In genomic region chr6:26322645-26323482, GRCh38 we compare ENCODE assay signal across 8 cellular contexts. TPM values are rescaled to one million over a fixed set of nuclear protein-coding genes. Genes with fewer than 3 reads are reported as not detected.
A peak's percentile ranks its signal among the peaks of the same experiment; 100 is the strongest.
DNase-seq lines count a peak whose midpoint lies in the region; ATAC-seq and TF ChIP-seq lines count a peak whose summit lies in the region.

No MANE protein-coding gene starts in this region.

- peak overlapping the region; percentile 86 for H3K4me3 Mint-ChIP-seq in activated T-cell treated with anti-CD3 and anti-CD28 coated beads, Interleukin-2, amount 50 U/mL, for 4 hours
- H3K4me3 Mint-ChIP-seq in neural crest cell, result peak overlapping the region; percentile 82

- peak overlapping the region; percentile 71 for H3K4me3 ChIP-seq in fibroblast of pulmonary artery (replicated peaks; ENCODE audit: low read depth, low read length)

- H3K36me3 Mint-ChIP-seq in activated T-cell treated with anti-CD3 and anti-CD28 coated beads, Interleukin-2, amount 50 U/mL, for 4 hours (ENCODE audit: insufficient read depth), result no peaks in the 10 kb centered on the region
- peaks cover 4% of the 10 kb centered on the region for H3K36me3 Mint-ChIP-seq in neural crest cell (ENCODE audit: low read depth)

- H3K9me3 Mint-ChIP-seq in activated T-cell treated with anti-CD3 and anti-CD28 coated beads, Interleukin-2, amount 50 U/mL, for 4 hours, result peaks cover 10% of the 10 kb centered on the region
- peaks cover 6% of the 10 kb centered on the region for H3K9me3 Mint-ChIP-seq in neural crest cell

- H3K27ac Mint-ChIP-seq in neural crest cell (ENCODE audit: unreplicated experiment), result no peak overlapping the region

- DNase-seq in NCI-H1436 (lab: John Stamatoyannopoulos, UW) (peak; percentile 73), NCI-H1436 treated with DMSO at 0.1 percent for 48 hours (lab: John Stamatoyannopoulos, UW) (no peak), HS-5 (ENCODE audit: low read depth) (peak; percentile 96), NOMO-1 treated with dmso at 0.1 percent for 144 hours (lab: John Stamatoyannopoulos, UW; ENCODE audit: unreplicated experiment) (peak; percentile 46), fibroblast of pulmonary artery (ENCODE audit: low read depth) (peak; percentile 91), neural crest cell (ENCODE audit: low read depth, low spot score) (peak; percentile 63), NCI-H1105 treated with DMSO at 0.1 percent for 48 hours (lab: John Stamatoyannopoulos, UW) (no peak)
- peak; percentile 56 for DNase-seq in activated T-cell treated with anti-CD3 and anti-CD28 coated beads, Interleukin-2, amount 50 U/mL, for 4 hours

- peak; percentile 77 to 78 for ATAC-seq in activated T-cell treated with anti-CD3 and anti-CD28 coated beads, Interleukin-2, amount 50 U/mL, for 4 hours

- TF ChIP-seq CTCF in fibroblast of pulmonary artery (IDR thresholded peaks at IDR 0.05; ENCODE audit: low read length, missing control alignments) (no peak), neural crest cell (conservative IDR thresholded peaks at IDR 0.05) (no peak)

- H3K4me1 Mint-ChIP-seq in activated T-cell treated with anti-CD3 and anti-CD28 coated beads, Interleukin-2, amount 50 U/mL, for 4 hours (ENCODE audit: low read depth), result peaks cover 27% of the 10 kb centered on the region
- H3K4me1 Mint-ChIP-seq in neural crest cell, result peaks cover 39% of the 10 kb centered on the region

- H3K27me3 Mint-ChIP-seq in activated T-cell treated with anti-CD3 and anti-CD28 coated beads, Interleukin-2, amount 50 U/mL, for 4 hours (ENCODE audit: low read depth), result peaks cover 21% of the 10 kb centered on the region
- peaks cover 88% of the 10 kb centered on the region for H3K27me3 Mint-ChIP-seq in neural crest cell (ENCODE audit: low read depth)

RNA-seq across cellular contexts. Expression of gene BTN3A2, which starts 42.1 kb away (rescaled TPM):
- total RNA-seq in activated T-cell treated with anti-CD3 and anti-CD28 coated beads, Interleukin-2, amount 50 U/mL, for 4 hours, result 10 to 100 TPM; 24.9 to 41.2 (median 31.0) TPM
- 9.6 and 12.5 TPM in 2 replicates for total RNA-seq in neural crest cell

Comparison
In these comparisons a context has a peak if more than half of its experiments do, and no peak if none do; other contexts are left out.
1. DNase-seq: peak in NCI-H1436 (single experiment), HS-5 (single experiment), NOMO-1 treated with dmso at 0.1 percent for 144 hours (single experiment), activated T-cell treated with anti-CD3 and anti-CD28 coated beads, Interleukin-2, amount 50 U/mL, for 4 hours (single experiment), fibroblast of pulmonary artery (single experiment) and neural crest cell (single experiment); none in NCI-H1436 treated with DMSO at 0.1 percent for 48 hours (single experiment) and NCI-H1105 treated with DMSO at 0.1 percent for 48 hours (single experiment).